ENCODE assay signal across 30 cellular contexts in genomic region chr1:169144941-169145626, GRCh38. TPM values are rescaled to one million over a fixed set of nuclear protein-coding genes. Genes with fewer than 3 reads are reported as not detected.
DNase-seq lines count a peak whose midpoint lies in the region; ATAC-seq, FAIRE-seq and TF ChIP-seq lines count a peak whose summit lies in the region.
"Had no signal": no experiment of that assay in that cellular context is flagged by ENCODE, and none has a peak within 500 bp of the region (broad histone marks: within the 10 kb centered on the region; RNA-seq: fewer than 3 reads in every experiment).

No MANE protein-coding gene starts in this region.

- ATAC-seq in gastrocnemius medialis (no peak), HG03039 (IDR thresholded peaks at IDR 0.05; ENCODE audit: unreplicated experiment) (no peak), GM19463 (IDR thresholded peaks at IDR 0.05; ENCODE audit: unreplicated experiment) (no peak)
- ATAC-seq: activated CD4-positive, alpha-beta T cell treated with anti-CD3 and anti-CD28 coated beads for 36 hours; activated CD8-positive, alpha-beta T cell treated with anti-CD3 and anti-CD28 coated beads, Interleukin-2, amount 10 ng/mL, durations not matched to agents 7 days and 5 days; activated T-helper 17 cell treated with anti-CD3 and anti-CD28 coated beads, Interleukin-2, amount 50 U/mL, for 72 hours; foreskin keratinocyte; natural killer cell treated with Interleukin-12 subunit alpha and Interleukin-12 subunit beta and Interleukin-15 and Interleukin-18, amount 100 ng/mL, for 72 hours; stimulated activated naive CD8-positive, alpha-beta T cell treated with anti-CD3 and anti-CD28 coated beads, Interleukin-15, Interleukin-2, amounts not matched to agents 100 U/mL and 50 U/mL, for 24 hours had no signal

- H3K36me3 ChIP-seq in kidney (ENCODE audit: control insufficient read depth in 1 of 2, insufficient read depth in 2 of 2, low read length in 2 of 2) = no peaks in the 10 kb centered on the region
- H3K36me3 ChIP-seq in gastrocnemius medialis = no peaks in the 10 kb centered on the region
- no peaks in the 10 kb centered on the region for H3K36me3 ChIP-seq in mesendoderm (ENCODE audit: control insufficient read depth, insufficient read depth, low read length)
- H3K36me3 ChIP-seq: adrenal gland, BE2C, brain microvascular endothelial cell, esophagus squamous epithelium, tibial nerve had no signal

- H2BK15ac ChIP-seq in mesendoderm (replicated peaks; ENCODE audit: low read depth) = no peak overlapping the region

- no peak overlapping the region for H4K8ac ChIP-seq in mesendoderm (ENCODE audit: low read depth, low read length)

- H2BK120ac ChIP-seq in mesendoderm (ENCODE audit: low read depth, low read length) = no peak overlapping the region

- DNase-seq in Calu3 (no peak), kidney (no peak), gastrocnemius medialis (no peak), NOMO-1 treated with DMSO at 0.1 percent for 48 hours (lab: John Stamatoyannopoulos, UW; ENCODE audit: unreplicated experiment) (no peak), mesendoderm (no peak)
- DNase-seq: activated CD4-positive, alpha-beta T cell treated with anti-CD3 and anti-CD28 coated beads for 36 hours; activated CD8-positive, alpha-beta T cell treated with anti-CD3 and anti-CD28 coated beads, Interleukin-2, amount 10 ng/mL, durations not matched to agents 7 days and 5 days; activated naive CD4-positive, alpha-beta T cell treated with anti-CD3 and anti-CD28 coated beads, Interleukin-2, amount 10 ng/mL, durations not matched to agents 7 days and 5 days; adrenal gland; BE2C; brain microvascular endothelial cell; cerebellar nuclear complex; DMS53; esophagus squamous epithelium; foreskin keratinocyte; GM23248; NCI-H1048; NCI-H1694 treated with DMSO at 0.1 percent for 48 hours; NCI-H524; Right ventricle myocardium superior; stimulated activated CD4-positive, alpha-beta T cell treated with anti-CD3 and anti-CD28 coated beads, Interleukin-1b, Interleukin-23, amount 100 ng/mL, for 48 hours; stimulated activated naive CD8-positive, alpha-beta T cell treated with anti-CD3 and anti-CD28 coated beads, Interleukin-15, Interleukin-2, amounts not matched to agents 100 U/mL and 50 U/mL, for 24 hours had no signal

- H3K4ac ChIP-seq in mesendoderm (ENCODE audit: low read depth, low read length) = no peak overlapping the region

- no peaks in the 10 kb centered on the region for H3K79me1 ChIP-seq in mesendoderm (ENCODE audit: low read length)

- H3K23ac ChIP-seq in mesendoderm (ENCODE audit: low read length) = no peak overlapping the region

- CTCF ChIA-PET in Calu3 (lab: Charles Lee) = interaction anchor here (0.6 to 2.0 kb wide), 4 partner anchors 34 to 420 kb away, joined by 3 to 5 read pairs (median 4); no protein-coding TSS in a partner anchor

- no TSS peak for BruUV-seq in Calu3 (replicated peaks; lab: Mats Ljungman, UMichigan)

- H3K27ac ChIP-seq in angular gyrus (ENCODE audit: low read depth, low read length) (peak overlapping the region; percentile 38), kidney (ENCODE audit: low read depth in 2 of 2, low read length in 2 of 2) (peak overlapping the region; percentile 62 to 75), gastrocnemius medialis (peak overlapping the region in 3 of 4 donors; percentile 10 to 58 (median 40)), mesendoderm (ENCODE audit: low read depth, low read length) (no peak overlapping the region)
- H3K27ac ChIP-seq: adrenal gland, brain microvascular endothelial cell, esophagus squamous epithelium, foreskin keratinocyte, GM23248, tibial nerve, VCaP had no signal

- no peaks in the 10 kb centered on the region for H3K79me2 ChIP-seq in mesendoderm (ENCODE audit: control insufficient read depth, insufficient read depth, low read length)

- H3K4me3 Mint-ChIP-seq in Calu3 (ENCODE audit: low read depth, unreplicated experiment) = peak overlapping the region; percentile 34
- H3K4me3 Mint-ChIP-seq: activated CD4-positive, alpha-beta T cell treated with anti-CD3 and anti-CD28 coated beads for 36 hours; activated CD8-positive, alpha-beta T cell treated with anti-CD3 and anti-CD28 coated beads, Interleukin-2, amount 10 ng/mL, durations not matched to agents 7 days and 5 days; activated naive CD4-positive, alpha-beta T cell treated with anti-CD3 and anti-CD28 coated beads, Interleukin-2, amount 10 ng/mL, durations not matched to agents 7 days and 5 days; activated T-helper 17 cell treated with anti-CD3 and anti-CD28 coated beads, Interleukin-2, amount 50 U/mL, for 72 hours; IgD-negative memory B cell; natural killer cell treated with Interleukin-12 subunit alpha and Interleukin-12 subunit beta and Interleukin-15 and Interleukin-18, amount 100 ng/mL, for 72 hours had no signal

- peaks cover 18% of the 10 kb centered on the region for H3K36me3 Mint-ChIP-seq in Calu3 (ENCODE audit: insufficient read depth, unreplicated experiment)
- H3K36me3 Mint-ChIP-seq: activated naive CD4-positive, alpha-beta T cell treated with anti-CD3 and anti-CD28 coated beads, Interleukin-2, amount 10 ng/mL, durations not matched to agents 7 days and 5 days; natural killer cell treated with Interleukin-12 subunit alpha and Interleukin-12 subunit beta and Interleukin-15 and Interleukin-18, amount 100 ng/mL, for 72 hours had no signal

- no peak overlapping the region for H3K56ac ChIP-seq in mesendoderm (ENCODE audit: low read length)

- no peaks in the 10 kb centered on the region for H3K27me3 ChIP-seq in gastrocnemius medialis
- H3K27me3 ChIP-seq in mesendoderm (ENCODE audit: insufficient read depth, low read length, poor library complexity) = no peaks in the 10 kb centered on the region
- H3K27me3 ChIP-seq: adrenal gland, BE2C, brain microvascular endothelial cell, esophagus squamous epithelium, foreskin keratinocyte, tibial nerve had no signal

- peaks cover 2% of the 10 kb centered on the region for H3K9me3 Mint-ChIP-seq in Calu3 (ENCODE audit: low read depth, unreplicated experiment)
- H3K9me3 Mint-ChIP-seq: activated naive CD4-positive, alpha-beta T cell treated with anti-CD3 and anti-CD28 coated beads, Interleukin-2, amount 10 ng/mL, durations not matched to agents 7 days and 5 days; activated T-helper 17 cell treated with anti-CD3 and anti-CD28 coated beads, Interleukin-2, amount 50 U/mL, for 72 hours; IgD-negative memory B cell; natural killer cell treated with Interleukin-12 subunit alpha and Interleukin-12 subunit beta and Interleukin-15 and Interleukin-18, amount 100 ng/mL, for 72 hours had no signal

- TF ChIP-seq CTCF in Calu3 (IDR thresholded peaks at IDR 0.05; ENCODE audit: unreplicated experiment) (no peak), kidney (IDR thresholded peaks at IDR 0.05; ENCODE audit: borderline replicate concordance, extremely low read depth, insufficient read depth) (no peak), gastrocnemius medialis (IDR thresholded peaks at IDR 0.05 in 4 of 5, conservative IDR thresholded peaks at IDR 0.05 in 1 of 5) (no peak)

- intact Hi-C loops in Calu3 (cut with micrococcal nuclease; ENCODE audit: unreplicated experiment) (loop anchor here (5.0 to 10.0 kb wide), 2 partner anchors 180 to 202 kb away; no protein-coding TSS in a partner anchor), kidney (cut with DNase I) (no loop called here), gastrocnemius medialis (cut with DNase I; ENCODE audit: low total_unique reads) (no loop called here)

- WGBS in mesendoderm (ENCODE audit: extremely low coverage, insufficient coverage, low lambda C conversion rate) = no CpG with 5 or more reads among the region's 7 CpGs

- no peaks in the 10 kb centered on the region for H3K27me3 Mint-ChIP-seq in Calu3 (ENCODE audit: unreplicated experiment)
- H3K27me3 Mint-ChIP-seq: activated CD4-positive, alpha-beta T cell treated with anti-CD3 and anti-CD28 coated beads for 36 hours; activated naive CD4-positive, alpha-beta T cell treated with anti-CD3 and anti-CD28 coated beads, Interleukin-2, amount 10 ng/mL, durations not matched to agents 7 days and 5 days; activated T-helper 17 cell treated with anti-CD3 and anti-CD28 coated beads, Interleukin-2, amount 50 U/mL, for 72 hours; IgD-negative memory B cell; natural killer cell treated with Interleukin-12 subunit alpha and Interleukin-12 subunit beta and Interleukin-15 and Interleukin-18, amount 100 ng/mL, for 72 hours had no signal

- H3K9me3 ChIP-seq in kidney (ENCODE audit: control insufficient read depth in 1 of 2, low read length in 2 of 2) (no peaks in the 10 kb centered on the region), gastrocnemius medialis (no peaks in the 10 kb centered on the region)
- H3K9me3 ChIP-seq: adrenal gland, BE2C, esophagus squamous epithelium, tibial nerve had no signal

- no peak overlapping the region for H3K18ac ChIP-seq in mesendoderm (ENCODE audit: low read length)

- H3K4me3 ChIP-seq in kidney (ENCODE audit: low read length in 2 of 2) (no peak overlapping the region), gastrocnemius medialis (no peak overlapping the region), mesendoderm (ENCODE audit: low read length) (no peak overlapping the region)
- H3K4me3 ChIP-seq: adrenal gland, esophagus squamous epithelium, GM23248, tibial nerve had no signal

- TF ChIP-seq POLR2A in gastrocnemius medialis (IDR thresholded peaks at IDR 0.05) = no peak

- H3K9ac ChIP-seq in kidney (ENCODE audit: low read length in 2 of 2) (no peak overlapping the region), mesendoderm (ENCODE audit: low read length) (no peak overlapping the region)
- H3K9ac ChIP-seq: GM23248 had no signal

- H3K4me1 ChIP-seq in kidney (ENCODE audit: control insufficient read depth in 1 of 2, insufficient read depth in 1 of 2, low read depth in 1 of 2, low read length in 2 of 2) (peaks cover 9 to 53% of the 10 kb centered on the region in 2 donors), gastrocnemius medialis (peaks cover 14 to 34% of the 10 kb centered on the region in 2 donors), mesendoderm (ENCODE audit: control insufficient read depth, low read depth, low read length) (no peaks in the 10 kb centered on the region)
- H3K4me1 ChIP-seq: BE2C, esophagus squamous epithelium, foreskin keratinocyte had no signal

- H3K27ac Mint-ChIP-seq in Calu3 (ENCODE audit: unreplicated experiment) = peak overlapping the region; percentile 74
- H3K27ac Mint-ChIP-seq: activated CD4-positive, alpha-beta T cell treated with anti-CD3 and anti-CD28 coated beads for 36 hours; activated CD8-positive, alpha-beta T cell treated with anti-CD3 and anti-CD28 coated beads, Interleukin-2, amount 10 ng/mL, durations not matched to agents 7 days and 5 days; activated naive CD4-positive, alpha-beta T cell treated with anti-CD3 and anti-CD28 coated beads, Interleukin-2, amount 10 ng/mL, durations not matched to agents 7 days and 5 days; activated T-helper 17 cell treated with anti-CD3 and anti-CD28 coated beads, Interleukin-2, amount 50 U/mL, for 72 hours; IgD-negative memory B cell; natural killer cell treated with Interleukin-12 subunit alpha and Interleukin-12 subunit beta and Interleukin-15 and Interleukin-18, amount 100 ng/mL, for 72 hours had no signal

- no peak overlapping the region for H2BK5ac ChIP-seq in mesendoderm (ENCODE audit: low read length)

- peaks cover 63% of the 10 kb centered on the region for H3K4me1 Mint-ChIP-seq in Calu3 (ENCODE audit: low read depth, unreplicated experiment)
- H3K4me1 Mint-ChIP-seq: activated CD4-positive, alpha-beta T cell treated with anti-CD3 and anti-CD28 coated beads for 36 hours; activated naive CD4-positive, alpha-beta T cell treated with anti-CD3 and anti-CD28 coated beads, Interleukin-2, amount 10 ng/mL, durations not matched to agents 7 days and 5 days; activated T-helper 17 cell treated with anti-CD3 and anti-CD28 coated beads, Interleukin-2, amount 50 U/mL, for 72 hours had no signal

- no peak for FAIRE-seq in kidney (lab: Jason Lieb, UNC)

- in situ Hi-C loops in gastrocnemius medialis (cut with MboI; ENCODE audit: low sequenced_read_pairs in 4 of 4) = no loop called here

- no peak overlapping the region for H3K4me2 ChIP-seq in mesendoderm (ENCODE audit: low read length)

- H2AK5ac ChIP-seq in mesendoderm (ENCODE audit: low read length) = no peak overlapping the region

- no peak overlapping the region for H4K5ac ChIP-seq in mesendoderm (ENCODE audit: low read length)

RNA-seq across cellular contexts. Expression of gene ATP1B1, which starts 38.6 kb away (rescaled TPM):
- 621 and 626 TPM in 2 replicates for total RNA-seq in Calu3 (2022)
- total RNA-seq in kidney = 686 TPM
- polyA plus RNA-seq in kidney (ENCODE audit: insufficient read depth, low read depth, low replicate concordance) = 1,441 TPM
- 100 to 1,000 TPM; 111 to 377 (median 324) TPM for total RNA-seq in gastrocnemius medialis
- polyA plus RNA-seq in mesendoderm (2013, experiment 1 of 2) = 33.8 TPM
- 36.1 TPM for polyA plus RNA-seq in mesendoderm (2013, experiment 2 of 2)
